25 cellular contexts compared by ENCODE assay signal in genomic region chr5:34484190-34484589, GRCh38.
DNase-seq lines count a peak whose midpoint lies in the region; ATAC-seq and TF ChIP-seq lines count a peak whose summit lies in the region.
"Had no signal": no experiment of that assay in that cellular context is flagged by ENCODE, and none has a peak within 500 bp of the region (broad histone marks: within the 10 kb centered on the region; RNA-seq: fewer than 3 reads in every experiment).

No MANE protein-coding gene starts in this region.

- no peaks in the 10 kb centered on the region for H3K36me3 ChIP-seq in upper lobe of right lung
- H3K36me3 ChIP-seq: prostate gland, transverse colon, WERI-Rb-1 had no signal

- no peaks in the 10 kb centered on the region for H3K27me3 ChIP-seq in layer of hippocampus (ENCODE audit: control insufficient read depth, insufficient read depth, low read length)
- H3K27me3 ChIP-seq in upper lobe of right lung: no peaks in the 10 kb centered on the region
- H3K27me3 ChIP-seq: transverse colon had no signal

- H3K9me3 Mint-ChIP-seq in nephron progenitor cell: peaks cover 29% of the 10 kb centered on the region
- H3K9me3 Mint-ChIP-seq: activated T-cell treated with anti-CD3 and anti-CD28 coated beads, Interleukin-2, amount 50 U/mL, for 72 hours; CD8-positive, alpha-beta memory T cell; memory B cell; stimulated activated naive CD8-positive, alpha-beta T cell treated with anti-CD3 and anti-CD28 coated beads, Interleukin-15, amount 100 ng/mL, for 72 hours; T-helper 2 cell treated with Interferon-gamma antibody and Interleukin-4, amounts not matched to agents 5 μg/mL and 100 μg/mL, for 36 hours had no signal

- peaks cover 21% of the 10 kb centered on the region for H3K27me3 Mint-ChIP-seq in nephron progenitor cell (ENCODE audit: low read depth, poor library complexity)

- peaks cover 11% of the 10 kb centered on the region for H3K36me3 Mint-ChIP-seq in nephron progenitor cell (ENCODE audit: low read depth)
- H3K36me3 Mint-ChIP-seq: activated CD8-positive, alpha-beta memory T cell treated with anti-CD3 and anti-CD28 coated beads, Interleukin-2, amount 10 ng/mL, durations not matched to agents 7 days and 5 days; CD8-positive, alpha-beta memory T cell; memory B cell had no signal

- H3K27ac ChIP-seq in layer of hippocampus (ENCODE audit: low read depth, low read length) (peak overlapping the region; percentile 86), upper lobe of right lung (peak overlapping the region; percentile 55)
- H3K27ac ChIP-seq: prostate gland, transverse colon, WERI-Rb-1 had no signal

- H3K9me3 ChIP-seq in upper lobe of right lung: no peaks in the 10 kb centered on the region
- H3K9me3 ChIP-seq: prostate gland, transverse colon had no signal

- intact Hi-C loops in upper lobe of right lung (cut with DNase I): no loop called here

- no peak overlapping the region for H3K27ac Mint-ChIP-seq in nephron progenitor cell
- H3K27ac Mint-ChIP-seq: activated CD8-positive, alpha-beta memory T cell treated with anti-CD3 and anti-CD28 coated beads, Interleukin-2, amount 10 ng/mL, durations not matched to agents 7 days and 5 days; activated T-cell treated with anti-CD3 and anti-CD28 coated beads, Interleukin-2, amount 50 U/mL, for 72 hours; CD8-positive, alpha-beta memory T cell; memory B cell; stimulated activated naive CD8-positive, alpha-beta T cell treated with anti-CD3 and anti-CD28 coated beads, Interleukin-15, amount 100 ng/mL, for 72 hours; T-helper 2 cell treated with Interferon-gamma antibody and Interleukin-4, amounts not matched to agents 5 μg/mL and 100 μg/mL, for 36 hours had no signal

- ATAC-seq in upper lobe of right lung: no peak
- ATAC-seq: activated CD8-positive, alpha-beta memory T cell treated with anti-CD3 and anti-CD28 coated beads, Interleukin-2, amount 10 ng/mL, durations not matched to agents 7 days and 5 days; activated T-cell treated with anti-CD3 and anti-CD28 coated beads, Interleukin-2, amount 50 U/mL, for 72 hours; Right ventricle myocardium inferior; stimulated activated naive CD8-positive, alpha-beta T cell treated with anti-CD3 and anti-CD28 coated beads, Interleukin-15, amount 100 ng/mL, for 72 hours had no signal

- no peak overlapping the region for H3K4me3 ChIP-seq in upper lobe of right lung
- H3K4me3 ChIP-seq: prostate gland, transverse colon had no signal

- H3K4me1 Mint-ChIP-seq in nephron progenitor cell: peaks cover 61% of the 10 kb centered on the region
- H3K4me1 Mint-ChIP-seq: stimulated activated naive CD8-positive, alpha-beta T cell treated with anti-CD3 and anti-CD28 coated beads, Interleukin-15, amount 100 ng/mL, for 72 hours had no signal

- no peak for TF ChIP-seq CTCF in upper lobe of right lung (IDR thresholded peaks at IDR 0.05)
- TF ChIP-seq CTCF in nephron progenitor cell (IDR thresholded peaks at IDR 0.05): no peak

- H3K4me3 Mint-ChIP-seq in nephron progenitor cell: no peak overlapping the region
- H3K4me3 Mint-ChIP-seq: activated CD8-positive, alpha-beta memory T cell treated with anti-CD3 and anti-CD28 coated beads, Interleukin-2, amount 10 ng/mL, durations not matched to agents 7 days and 5 days; activated T-cell treated with anti-CD3 and anti-CD28 coated beads, Interleukin-2, amount 50 U/mL, for 72 hours; CD8-positive, alpha-beta memory T cell; memory B cell; stimulated activated naive CD8-positive, alpha-beta T cell treated with anti-CD3 and anti-CD28 coated beads, Interleukin-15, amount 100 ng/mL, for 72 hours; T-helper 2 cell treated with Interferon-gamma antibody and Interleukin-4, amounts not matched to agents 5 μg/mL and 100 μg/mL, for 36 hours had no signal

- DNase-seq in NCI-H2196 (lab: John Stamatoyannopoulos, UW; ENCODE audit: unreplicated experiment) (peak; percentile 24), NCI-H2196 treated with DMSO at 0.1 percent for 48 hours (lab: John Stamatoyannopoulos, UW; ENCODE audit: unreplicated experiment) (no peak), NCI-H748 (lab: John Stamatoyannopoulos, UW; ENCODE audit: unreplicated experiment) (peak; percentile 82), upper lobe of right lung (no peak), nephron progenitor cell (no peak), HUDEP-2 (lab: John Stamatoyannopoulos, UW; ENCODE audit: unreplicated experiment in 76 of 76) (no peak)
- DNase-seq in activated CD4-positive, alpha-beta T cell treated with anti-CD3 and anti-CD28 coated beads for 4 hours: no peak
- DNase-seq: activated CD4-positive, alpha-beta T cell treated with anti-CD3 and anti-CD28 coated beads, Interleukin-2, amount 50 U/mL, for 1 hour; activated CD8-positive, alpha-beta memory T cell treated with anti-CD3 and anti-CD28 coated beads, Interleukin-2, amount 10 ng/mL, durations not matched to agents 7 days and 5 days; activated naive CD4-positive, alpha-beta T cell treated with Interleukin-2 at 50 U/mL for 16 hours; activated T-cell treated with anti-CD3 and anti-CD28 coated beads, Interleukin-2, amount 50 U/mL, for 72 hours; AML-193; CD8-positive, alpha-beta memory T cell; GF-D8; NCI-H1105; NCI-H526; OCI-M1; stimulated activated naive CD8-positive, alpha-beta T cell treated with anti-CD3 and anti-CD28 coated beads, Interleukin-15, amount 100 ng/mL, for 72 hours; transverse colon; WERI-Rb-1 had no signal

- H3K4me1 ChIP-seq in upper lobe of right lung: peaks cover 15% of the 10 kb centered on the region

Comparison
In these comparisons a context has a peak if more than half of its experiments do, and no peak if none do; other contexts are left out.
1. DNase-seq: peak in NCI-H2196 (single experiment) and NCI-H748 (single experiment); none in NCI-H2196 treated with DMSO at 0.1 percent for 48 hours (single experiment), upper lobe of right lung (single experiment), nephron progenitor cell (single experiment), HUDEP-2 (0 of 76) and activated CD4-positive, alpha-beta T cell treated with anti-CD3 and anti-CD28 coated beads for 4 hours (0 of 2).